In the genomic region with DNA sequence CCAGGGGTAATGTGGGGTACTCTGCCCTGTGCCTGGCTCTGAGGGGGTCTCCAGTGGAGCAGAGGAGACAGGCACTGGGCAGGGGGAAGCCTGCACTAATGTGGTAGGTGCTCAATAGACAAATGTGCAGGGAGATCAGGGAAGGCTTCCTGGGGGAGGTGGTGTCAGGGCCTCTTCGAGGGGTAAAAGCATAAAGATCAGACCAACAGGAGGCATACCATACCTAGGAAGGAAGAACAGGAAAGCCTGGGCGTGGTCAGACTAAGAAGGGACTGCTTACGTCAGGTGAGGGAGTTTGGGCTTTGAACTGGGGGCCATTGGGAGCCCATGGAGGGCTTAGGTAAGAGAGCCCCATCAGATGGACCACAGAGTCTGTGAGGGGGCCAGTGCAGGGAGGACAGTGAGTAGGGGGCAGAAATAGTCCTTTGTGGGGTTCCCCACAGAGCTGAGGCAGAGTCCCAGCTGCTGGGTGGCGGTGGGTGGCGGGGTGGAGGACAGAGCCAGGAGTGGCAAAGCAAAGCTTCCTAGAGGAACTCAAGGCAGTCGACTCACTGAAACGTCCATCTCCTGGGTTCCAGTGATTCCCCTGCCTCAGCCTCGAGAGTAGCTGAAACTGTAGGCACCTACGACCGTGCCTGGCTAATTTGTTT, we compare ENCODE assay signal across 20 cellular contexts. TPM values are rescaled to one million over a fixed set of nuclear protein-coding genes. Genes with fewer than 3 reads are reported as not detected.
DNase-seq lines count a peak whose midpoint lies in the region; ATAC-seq, FAIRE-seq and TF ChIP-seq lines count a peak whose summit lies in the region.
"Had no signal": no experiment of that assay in that cellular context is flagged by ENCODE, and none has a peak within 500 bp of the region (broad histone marks: within the 10 kb centered on the region; RNA-seq: fewer than 3 reads in every experiment).

No MANE protein-coding gene starts in this region.

- TF ChIP-seq CTCF in left ventricle myocardium inferior (IDR thresholded peaks at IDR 0.05; ENCODE audit: borderline replicate concordance) (no peak), KMS-11 (conservative IDR thresholded peaks at IDR 0.05; ENCODE audit: low read depth, low read length) (no peak), K562 (IDR thresholded peaks at IDR 0.05 in 2 of 3, conservative IDR thresholded peaks at IDR 0.05 in 1 of 3; ENCODE audit: insufficient read depth in 2 of 3, low read depth in 1 of 3, low read length in 3 of 3) (peak in 1 of 3 experiments; percentile 19; a peak in 1 of 6 replicates), lower lobe of right lung (IDR thresholded peaks at IDR 0.05) (no peak)

- no peak for TF ChIP-seq EP300 in K562 (IDR thresholded peaks at IDR 0.05; ENCODE audit: low read length)

- H4K20me1 ChIP-seq in KMS-11 (ENCODE audit: insufficient read depth) (no peaks in the 10 kb centered on the region), K562 (replicated peaks; ENCODE audit: control insufficient read depth, insufficient read depth, low read length) (no peaks in the 10 kb centered on the region)

- H3K27ac ChIP-seq in left ventricle myocardium inferior (replicated peaks) (no peak overlapping the region), KMS-11 (no peak overlapping the region), K562 (ENCODE audit: extremely low read depth, low read depth, low read length) (no peak overlapping the region), lower lobe of right lung (no peak overlapping the region)
- H3K27ac ChIP-seq: HL-60 had no signal

- CTCF ChIA-PET in K562 (lab: Yijun Ruan, JAX; ENCODE audit: low intra/inter-chr PET ratio), result interaction anchor here (0.9 kb wide), 1 partner anchor 60 kb away, joined by 3 read pairs; no protein-coding TSS in a partner anchor

- H3K36me3 ChIP-seq in left ventricle myocardium inferior, result no peaks in the 10 kb centered on the region
- H3K36me3 ChIP-seq in KMS-11 (ENCODE audit: insufficient read depth), result no peaks in the 10 kb centered on the region
- H3K36me3 ChIP-seq in K562 (ENCODE audit: control insufficient read depth, insufficient read depth, low read length), result no peaks in the 10 kb centered on the region
- H3K36me3 ChIP-seq in lower lobe of right lung, result no peaks in the 10 kb centered on the region

- FAIRE-seq in K562 (lab: Jason Lieb, UNC), result peak; percentile 46
- FAIRE-seq: astrocyte had no signal

- POLR2A ChIA-PET in K562 (lab: Yijun Ruan, JAX), result interaction anchor here (0.6 to 1.7 kb wide), 2 partner anchors 26 to 1058 kb away, joined by 3 to 4 read pairs; no protein-coding TSS in a partner anchor

- in situ Hi-C loops in K562 (cut with MboI), result no loop called here

- no peaks in the 10 kb centered on the region for H3K9me1 ChIP-seq in K562 (ENCODE audit: control insufficient read depth, insufficient read depth, low read length)

- H2AFZ ChIP-seq in KMS-11 (ENCODE audit: low read depth) (no peak overlapping the region), K562 (ENCODE audit: low read depth, low read length) (no peak overlapping the region)

- no peak for TF ChIP-seq POLR2A in K562 (conservative IDR thresholded peaks at IDR 0.05)

- H3K4me3 ChIP-seq in left ventricle myocardium inferior (no peak overlapping the region), KMS-11 (IDR thresholded peaks at IDR 0.05; ENCODE audit: insufficient read depth, low read depth, low read length) (no peak overlapping the region), K562 (no peak overlapping the region), lower lobe of right lung (no peak overlapping the region)

- no peak for ATAC-seq in Right ventricle myocardium inferior
- no peak for ATAC-seq in K562
- ATAC-seq in lower lobe of right lung, result no peak
- ATAC-seq: T-cell had no signal

- peaks cover 70% of the 10 kb centered on the region for H3K27me3 ChIP-seq in left ventricle myocardium inferior (ENCODE audit: low read depth)
- H3K27me3 ChIP-seq in KMS-11 (ENCODE audit: insufficient read depth, low read depth), result no peaks in the 10 kb centered on the region; the same call in 1 of the 2 replicates
- H3K27me3 ChIP-seq in K562 (ENCODE audit: control insufficient read depth in 2 of 2, insufficient read depth in 2 of 2, low read length in 2 of 2), result no peaks in the 10 kb centered on the region
- H3K27me3 ChIP-seq in lower lobe of right lung (ENCODE audit: low read depth), result peaks cover 26% of the 10 kb centered on the region

- WGBS in K562 (ENCODE audit: insufficient coverage, low coverage, missing lambda C conversion rate), result 37% methylated on average over 10 of the region's 10 CpGs

- H3K9me3 ChIP-seq in left ventricle myocardium inferior (replicated peaks), result no peaks in the 10 kb centered on the region
- H3K9me3 ChIP-seq in K562 (replicated peaks; ENCODE audit: control insufficient read depth, insufficient read depth, low read depth, low read length), result no peaks in the 10 kb centered on the region
- H3K9me3 ChIP-seq in lower lobe of right lung, result no peaks in the 10 kb centered on the region

- H3K79me2 ChIP-seq in KMS-11 (ENCODE audit: insufficient read depth, low read depth) (no peaks in the 10 kb centered on the region), K562 (ENCODE audit: control insufficient read depth, insufficient read depth, low read length) (no peaks in the 10 kb centered on the region)

- intact Hi-C loops in Right ventricle myocardium inferior (cut with DNase I) (no loop called here), left ventricle myocardium inferior (cut with micrococcal nuclease) (no loop called here), K562 (cut with micrococcal nuclease) (no loop called here), lower lobe of right lung (cut with DNase I) (no loop called here)

- peaks cover 42% of the 10 kb centered on the region for H3K4me1 ChIP-seq in left ventricle myocardium inferior
- peaks cover 13% of the 10 kb centered on the region for H3K4me1 ChIP-seq in KMS-11 (ENCODE audit: low read depth, poor library complexity, severe bottlenecking)
- peaks cover 10 to 82% of the 10 kb centered on the region in 2 experiments; a peak in 4 of 5 replicates for H3K4me1 ChIP-seq in K562 (replicated peaks in 1 of 2; ENCODE audit: control insufficient read depth in 2 of 2, insufficient read depth in 2 of 2, low read length in 2 of 2)
- peaks cover 30% of the 10 kb centered on the region for H3K4me1 ChIP-seq in lower lobe of right lung

- TF ChIP-seq RAD21 in K562 (CRISPR knock-in tag; conservative IDR thresholded peaks at IDR 0.05 in 1 of 2, IDR thresholded peaks at IDR 0.05 in 1 of 2), result no peak

- peak overlapping the region; percentile 29; the same call in 1 of the 2 replicates for H3K4me2 ChIP-seq in KMS-11
- no peak overlapping the region; the same call in 1 of the 2 replicates for H3K4me2 ChIP-seq in K562 (ENCODE audit: insufficient read depth, low read length)

- no peak overlapping the region for H3K9ac ChIP-seq in KMS-11
- peak overlapping the region in 1 of 2 experiments; percentile 60; a peak in 1 of 4 replicates for H3K9ac ChIP-seq in K562 (ENCODE audit: insufficient read depth in 1 of 2, low read depth in 2 of 2, low read length in 2 of 2)

- DNase-seq in Right ventricle myocardium inferior (ENCODE audit: missing footprints), result peak; percentile 5
- no peak for DNase-seq in left ventricle myocardium inferior
- peak in 1 of 4 experiments; percentile 5 for DNase-seq in K562 (ENCODE audit: extremely low read depth in 1 of 4, low spot score in 3 of 4)
- no peak for DNase-seq in islet precursor cell
- no peak for DNase-seq in lower lobe of right lung
- DNase-seq in NCI-H1105 treated with DMSO at 0.1 percent for 48 hours (lab: John Stamatoyannopoulos, UW), result no peak
- DNase-seq: activated T-cell treated with anti-CD3 and anti-CD28 coated beads, Interleukin-2, amount 50 U/mL, for 1 hour; glutamatergic neuron; immature natural killer cell; mammary epithelial cell; NCI-H2029; NCI-H82; nephron progenitor cell; retina; T-cell had no signal

- BruUV-seq in K562 (replicated peaks; lab: Mats Ljungman, UMichigan), result no TSS peak

RNA-seq across cellular contexts. Expression of a gene that starts 8.8 kb away (rescaled TPM):
- total RNA-seq in Right ventricle myocardium inferior, result not detected
- total RNA-seq in left ventricle myocardium inferior, result not detected
- 0.14 and 0.35 TPM in 2 replicates for total RNA-seq in K562 (2011; cell fraction: chromatin; rRNA removed; ENCODE audit: low replicate concordance)
- 0.17 and 0.26 TPM in 2 replicates for total RNA-seq in K562 (2011; cell fraction: nucleolus; rRNA removed)
- total RNA-seq in K562 (2011; cell fraction: nucleoplasm; rRNA removed), result 0.22 and 0.53 TPM in 2 replicates
- total RNA-seq in K562 (2014; rRNA removed), result 0.05 TPM in 1 of 2 replicates, not detected in the other
- not detected in 2 replicates for total RNA-seq in K562 (2014; rRNA removed; fragmentation: Illumina TruSeq; extraction: Trizol)
- total RNA-seq in K562 (2015; rRNA removed; fragmentation: Illumina TruSeq; extraction: Trizol), result 0.04 TPM in 1 of 2 replicates, not detected in the other
- 0.29 and 0.42 TPM in 2 replicates for total RNA-seq in K562 (2021)
- 0.07 TPM in 1 of 2 replicates, not detected in the other for polyA plus RNA-seq in K562 (2011; rRNA removed)
- polyA plus RNA-seq in K562 (2011; cell fraction: cytosol; rRNA removed), result 0.09 and 0.13 TPM in 2 replicates
- polyA plus RNA-seq in K562 (2011; cell fraction: nucleus; rRNA removed), result 0.25 and 0.30 TPM in 2 replicates
- 0.16 and 0.22 TPM in 2 replicates for polyA plus RNA-seq in K562 (2012)
- 0.06 and 0.14 TPM in 2 replicates for polyA plus RNA-seq in K562 (2014; fragmentation: Illumina TruSeq; extraction: Trizol)
- not detected for polyA plus RNA-seq in K562 (2014; fragmentation: Nextera tagmentation; extraction: Ambion mirVana)
- not detected in 2 replicates for polyA plus RNA-seq in K562 (2014; rRNA removed)
- polyA minus RNA-seq in K562 (2011; rRNA and poly(A)+ RNA removed), result 0.06 TPM in 1 of 2 replicates, not detected in the other
- 0.29 and 0.82 TPM in 2 replicates for polyA minus RNA-seq in K562 (2011; cell fraction: cytosol; rRNA and poly(A)+ RNA removed)
- polyA minus RNA-seq in K562 (2011; cell fraction: nucleus; rRNA and poly(A)+ RNA removed), result 0.11 and 0.13 TPM in 2 replicates
- 2.5 TPM for total RNA-seq in lower lobe of right lung
- total RNA-seq: Daoy had no signal
- polyA plus RNA-seq: BJ, immature natural killer cell had no signal

RNA-seq across cellular contexts. Expression of a gene that starts 22.9 kb away (rescaled TPM):
- 2.5 TPM for total RNA-seq in Right ventricle myocardium inferior
- total RNA-seq in left ventricle myocardium inferior, result 0.44 TPM
- total RNA-seq in K562 (2011; cell fraction: chromatin; rRNA removed; ENCODE audit: low replicate concordance), result 12.2 and 21.7 TPM in 2 replicates
- 17.6 and 21.2 TPM in 2 replicates for total RNA-seq in K562 (2011; cell fraction: nucleolus; rRNA removed)
- 11.2 and 13.3 TPM in 2 replicates for total RNA-seq in K562 (2011; cell fraction: nucleoplasm; rRNA removed)
- total RNA-seq in K562 (2014; rRNA removed), result 4.8 TPM in 2 replicates
- 1.4 and 3.2 TPM in 2 replicates for total RNA-seq in K562 (2014; rRNA removed; fragmentation: Illumina TruSeq; extraction: Trizol)
- total RNA-seq in K562 (2015; rRNA removed; fragmentation: Illumina TruSeq; extraction: Trizol), result 2.6 and 3.1 TPM in 2 replicates
- total RNA-seq in K562 (2021), result 5.7 and 7.1 TPM in 2 replicates
- 5.3 and 6.2 TPM in 2 replicates for polyA plus RNA-seq in K562 (2011; rRNA removed)
- polyA plus RNA-seq in K562 (2011; cell fraction: cytosol; rRNA removed), result 4.5 and 8.1 TPM in 2 replicates
- polyA plus RNA-seq in K562 (2011; cell fraction: nucleus; rRNA removed), result 4.7 and 5.5 TPM in 2 replicates
- polyA plus RNA-seq in K562 (2012), result 3.0 and 3.6 TPM in 2 replicates
- 3.5 and 4.9 TPM in 2 replicates for polyA plus RNA-seq in K562 (2014; fragmentation: Illumina TruSeq; extraction: Trizol)
- under 1 TPM in 1 of 2 experiments, not detected in 1; 0.08 TPM for polyA plus RNA-seq in K562 (2014; fragmentation: Nextera tagmentation; extraction: Ambion mirVana)
- 1.7 and 3.5 TPM in 2 replicates for polyA plus RNA-seq in K562 (2014; rRNA removed)
- 4.9 and 6.5 TPM in 2 replicates for polyA minus RNA-seq in K562 (2011; rRNA and poly(A)+ RNA removed)
- polyA minus RNA-seq in K562 (2011; cell fraction: cytosol; rRNA and poly(A)+ RNA removed), result 5.1 and 6.6 TPM in 2 replicates
- 2.3 and 3.1 TPM in 2 replicates for polyA minus RNA-seq in K562 (2011; cell fraction: nucleus; rRNA and poly(A)+ RNA removed)
- total RNA-seq in lower lobe of right lung, result 6.6 TPM
- polyA plus RNA-seq: immature natural killer cell had no signal

RNA-seq across cellular contexts. Expression of a gene that starts 35.4 kb away (rescaled TPM):
- 21.5 TPM for total RNA-seq in Right ventricle myocardium inferior
- 22.9 TPM for total RNA-seq in left ventricle myocardium inferior
- 2.9 and 11.6 TPM in 2 replicates for total RNA-seq in K562 (2011; cell fraction: chromatin; rRNA removed; ENCODE audit: low replicate concordance)
- total RNA-seq in K562 (2011; cell fraction: nucleolus; rRNA removed), result 6.2 and 7.6 TPM in 2 replicates
- total RNA-seq in K562 (2011; cell fraction: nucleoplasm; rRNA removed), result 3.4 and 4.6 TPM in 2 replicates
- 1.0 and 1.1 TPM in 2 replicates for total RNA-seq in K562 (2014; rRNA removed)
- 0.13 and 0.76 TPM in 2 replicates for total RNA-seq in K562 (2014; rRNA removed; fragmentation: Illumina TruSeq; extraction: Trizol)
- total RNA-seq in K562 (2015; rRNA removed; fragmentation: Illumina TruSeq; extraction: Trizol), result 0.53 and 0.69 TPM in 2 replicates
- 1.8 and 1.9 TPM in 2 replicates for total RNA-seq in K562 (2021)
- polyA plus RNA-seq in K562 (2011; rRNA removed), result 1.4 and 2.8 TPM in 2 replicates
- 2.5 and 3.6 TPM in 2 replicates for polyA plus RNA-seq in K562 (2011; cell fraction: cytosol; rRNA removed)
- polyA plus RNA-seq in K562 (2011; cell fraction: nucleus; rRNA removed), result 4.8 and 5.7 TPM in 2 replicates
- polyA plus RNA-seq in K562 (2012), result 1.2 and 5.4 TPM in 2 replicates
- 1.5 TPM in 2 replicates for polyA plus RNA-seq in K562 (2014; fragmentation: Illumina TruSeq; extraction: Trizol)
- polyA plus RNA-seq in K562 (2014; fragmentation: Nextera tagmentation; extraction: Ambion mirVana), result not detected
- polyA plus RNA-seq in K562 (2014; rRNA removed), result 1.00 and 1.2 TPM in 2 replicates
- polyA minus RNA-seq in K562 (2011; rRNA and poly(A)+ RNA removed), result 2.9 and 3.4 TPM in 2 replicates
- polyA minus RNA-seq in K562 (2011; cell fraction: cytosol; rRNA and poly(A)+ RNA removed), result 3.0 and 3.9 TPM in 2 replicates
- 3.5 and 5.4 TPM in 2 replicates for polyA minus RNA-seq in K562 (2011; cell fraction: nucleus; rRNA and poly(A)+ RNA removed)
- total RNA-seq in lower lobe of right lung, result 11.7 TPM

RNA-seq across cellular contexts. Expression of a gene that starts 38.3 kb away (rescaled TPM):
- total RNA-seq in Right ventricle myocardium inferior (28.0 TPM), left ventricle myocardium inferior (24.2 TPM), K562 (2014; rRNA removed) (19.4 and 23.9 TPM in 2 replicates), K562 (2014; rRNA removed; fragmentation: Illumina TruSeq; extraction: Trizol) (3.1 and 4.1 TPM in 2 replicates), K562 (2015; rRNA removed; fragmentation: Illumina TruSeq; extraction: Trizol) (11.3 and 12.3 TPM in 2 replicates), K562 (2021) (43.8 and 45.8 TPM in 2 replicates), lower lobe of right lung (38.6 TPM)
- total RNA-seq in K562 (2011; cell fraction: chromatin; rRNA removed; ENCODE audit: low replicate concordance), result 34.2 and 92.8 TPM in 2 replicates
- total RNA-seq in K562 (2011; cell fraction: nucleolus; rRNA removed), result 57.2 and 57.4 TPM in 2 replicates
- 41.1 and 52.7 TPM in 2 replicates for total RNA-seq in K562 (2011; cell fraction: nucleoplasm; rRNA removed)
- polyA plus RNA-seq in K562 (2011; rRNA removed) (14.9 and 15.7 TPM in 2 replicates), K562 (2014; fragmentation: Illumina TruSeq; extraction: Trizol) (14.1 and 27.3 TPM in 2 replicates), K562 (2014; fragmentation: Nextera tagmentation; extraction: Ambion mirVana) (under 1 TPM; 0.51 to 0.99 TPM), K562 (2014; rRNA removed) (37.6 and 40.1 TPM in 2 replicates)
- polyA plus RNA-seq in K562 (2011; cell fraction: cytosol; rRNA removed), result 16.0 and 27.0 TPM in 2 replicates
- polyA plus RNA-seq in K562 (2011; cell fraction: nucleus; rRNA removed), result 39.0 and 61.8 TPM in 2 replicates
- polyA plus RNA-seq in K562 (2012), result 29.3 and 31.2 TPM in 2 replicates
- polyA minus RNA-seq in K562 (2011; rRNA and poly(A)+ RNA removed), result 4.7 and 7.6 TPM in 2 replicates
- polyA minus RNA-seq in K562 (2011; cell fraction: cytosol; rRNA and poly(A)+ RNA removed), result 17.0 and 17.8 TPM in 2 replicates
- 14.3 and 15.6 TPM in 2 replicates for polyA minus RNA-seq in K562 (2011; cell fraction: nucleus; rRNA and poly(A)+ RNA removed)

RNA-seq across cellular contexts. Expression of a gene that starts 49.2 kb away (rescaled TPM):
- total RNA-seq in Right ventricle myocardium inferior (7.2 TPM), left ventricle myocardium inferior (8.2 TPM), K562 (2014; rRNA removed) (not detected in 2 replicates), K562 (2014; rRNA removed; fragmentation: Illumina TruSeq; extraction: Trizol) (not detected in 2 replicates), K562 (2015; rRNA removed; fragmentation: Illumina TruSeq; extraction: Trizol) (not detected in 2 replicates), K562 (2021) (0.18 TPM in 1 of 2 replicates, not detected in the other), lower lobe of right lung (2.1 TPM)
- total RNA-seq in K562 (2011; cell fraction: chromatin; rRNA removed; ENCODE audit: low replicate concordance), result 0.69 TPM in 1 of 2 replicates, not detected in the other
- total RNA-seq in K562 (2011; cell fraction: nucleolus; rRNA removed), result 0.33 TPM in 1 of 2 replicates, not detected in the other
- total RNA-seq in K562 (2011; cell fraction: nucleoplasm; rRNA removed), result not detected in 2 replicates
- polyA plus RNA-seq in K562 (2011; rRNA removed) (0.08 TPM in 1 of 2 replicates, not detected in the other), K562 (2014; fragmentation: Illumina TruSeq; extraction: Trizol) (not detected in 2 replicates), K562 (2014; fragmentation: Nextera tagmentation; extraction: Ambion mirVana) (not detected), K562 (2014; rRNA removed) (not detected in 2 replicates)
- 0.09 TPM in 2 replicates for polyA plus RNA-seq in K562 (2011; cell fraction: cytosol; rRNA removed)
- 0.15 and 0.58 TPM in 2 replicates for polyA plus RNA-seq in K562 (2011; cell fraction: nucleus; rRNA removed)
- 0.26 and 0.28 TPM in 2 replicates for polyA plus RNA-seq in K562 (2012)
- polyA minus RNA-seq in K562 (2011; rRNA and poly(A)+ RNA removed), result not detected in 2 replicates
- polyA minus RNA-seq in K562 (2011; cell fraction: cytosol; rRNA and poly(A)+ RNA removed), result not detected in 2 replicates
- polyA minus RNA-seq in K562 (2011; cell fraction: nucleus; rRNA and poly(A)+ RNA removed), result not detected in 2 replicates
